Comparison of ENCODE assay signal across 26 cellular contexts in genomic region chr10:73287441-73287840, GRCh38.
"Had no signal": no experiment of that assay in that cellular context is flagged by ENCODE, and none has a peak within 500 bp of the region (broad histone marks: within the 10 kb centered on the region; RNA-seq: fewer than 3 reads in every experiment).

No MANE protein-coding gene starts in this region.

- H3K27ac Mint-ChIP-seq: activated CD4-positive, alpha-beta memory T cell treated with anti-CD3 and anti-CD28 coated beads, Interleukin-2, amount 10 ng/mL, durations not matched to agents 7 days and 5 days; activated naive CD4-positive, alpha-beta T cell treated with anti-CD3 and anti-CD28 coated beads, Interleukin-2, amount 50 U/mL, for 72 hours; neural progenitor cell; type B pancreatic cell had no signal

- ATAC-seq: activated naive CD4-positive, alpha-beta T cell treated with anti-CD3 and anti-CD28 coated beads, Interleukin-2, amount 50 U/mL, for 72 hours; foreskin keratinocyte; lower lobe of right lung; naive thymus-derived CD8-positive, alpha-beta T cell; sciatic nerve had no signal

- H3K4me3 Mint-ChIP-seq: activated CD4-positive, alpha-beta memory T cell treated with anti-CD3 and anti-CD28 coated beads, Interleukin-2, amount 10 ng/mL, durations not matched to agents 7 days and 5 days; naive thymus-derived CD8-positive, alpha-beta T cell; neural progenitor cell; type B pancreatic cell had no signal

- H3K4me1 ChIP-seq: foreskin keratinocyte, lower lobe of right lung, neural progenitor cell, vagina had no signal

- H3K9me3 Mint-ChIP-seq: neural progenitor cell, type B pancreatic cell had no signal

- H3K4me3 ChIP-seq: lower lobe of right lung, neural progenitor cell, smooth muscle cell, thoracic aorta, vagina had no signal

- H3K36me3 Mint-ChIP-seq: neural progenitor cell had no signal

- H3K4me1 Mint-ChIP-seq: activated CD4-positive, alpha-beta memory T cell treated with anti-CD3 and anti-CD28 coated beads, Interleukin-2, amount 10 ng/mL, durations not matched to agents 7 days and 5 days; naive thymus-derived CD8-positive, alpha-beta T cell; neural progenitor cell had no signal

- DNase-seq: activated CD4-positive, alpha-beta memory T cell treated with anti-CD3 and anti-CD28 coated beads, Interleukin-2, amount 10 ng/mL, durations not matched to agents 7 days and 5 days; activated CD4-positive, alpha-beta T cell treated with anti-CD3 and anti-CD28 coated beads for 48 hours; activated CD4-positive, CD25-positive, alpha-beta regulatory T cell; activated effector memory CD4-positive, alpha-beta T cell treated with anti-CD3 and anti-CD28 coated beads, Interleukin-2, amount 50 U/mL, for 16 hours; activated T-cell treated with anti-CD3 and anti-CD28 coated beads for 4 hours; aorta; brain microvascular endothelial cell; caudate nucleus; dermis blood vessel endothelial cell; effector CD8-positive, alpha-beta T cell; erythroblast; foreskin keratinocyte; kidney; lower lobe of right lung; naive thymus-derived CD8-positive, alpha-beta T cell; posterior cingulate gyrus; stimulated activated CD4-positive, alpha-beta T cell treated with anti-CD3 and anti-CD28 coated beads, Interleukin-2, amount 100 ng/mL, for 48 hours; stimulated activated CD8-positive, alpha-beta memory T cell treated with anti-CD3 and anti-CD28 coated beads, Interleukin-4, amount 100 ng/mL, for 48 hours; stimulated activated naive CD4-positive, alpha-beta T cell had no signal

- H3K36me3 ChIP-seq: brain microvascular endothelial cell, lower lobe of right lung, neural progenitor cell, thoracic aorta, vagina had no signal

- H3K9me3 ChIP-seq: lower lobe of right lung, thoracic aorta, vagina had no signal

- H3K27me3 Mint-ChIP-seq: activated CD4-positive, alpha-beta memory T cell treated with anti-CD3 and anti-CD28 coated beads, Interleukin-2, amount 10 ng/mL, durations not matched to agents 7 days and 5 days; naive thymus-derived CD8-positive, alpha-beta T cell had no signal

- H3K27me3 ChIP-seq: brain microvascular endothelial cell, foreskin keratinocyte, neural progenitor cell, vagina had no signal

- H3K27ac ChIP-seq: brain microvascular endothelial cell, foreskin keratinocyte, lower lobe of right lung, neural progenitor cell, thoracic aorta, vagina had no signal
